In the genomic region with DNA sequence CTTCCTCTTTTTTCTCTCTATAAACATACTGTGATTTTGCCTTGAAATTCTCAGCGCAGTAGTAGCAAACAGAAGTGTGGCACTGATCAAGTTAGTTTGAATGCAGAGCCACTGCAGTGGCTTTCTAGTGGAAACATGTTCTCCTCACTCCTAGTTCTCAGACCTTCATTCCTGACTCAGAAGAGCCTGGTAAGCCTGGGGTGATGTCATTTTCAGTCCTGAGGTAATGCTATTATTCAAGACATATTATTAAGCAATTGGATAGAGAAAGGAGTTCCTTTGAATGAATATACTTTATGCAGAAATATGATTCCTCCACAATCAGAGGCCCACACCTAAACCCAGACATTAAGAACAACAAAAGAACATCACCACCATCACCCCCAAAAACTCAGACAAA, we compare ENCODE assay signal across 12 cellular contexts.
A peak's percentile ranks its signal among the peaks of the same experiment; 100 is the strongest.
DNase-seq lines count a peak whose midpoint lies in the region; ATAC-seq and TF ChIP-seq lines count a peak whose summit lies in the region.
"Had no signal": no experiment of that assay in that cellular context is flagged by ENCODE, and none has a peak within 500 bp of the region (broad histone marks: within the 10 kb centered on the region; RNA-seq: fewer than 3 reads in every experiment).

No MANE protein-coding gene starts in this region.

- peaks cover 20 to 22% of the 10 kb centered on the region in 2 donors for H3K4me1 ChIP-seq in adrenal gland (replicated peaks in 1 of 2)
- peaks cover 0 to 43% (median 16%) of the 10 kb centered on the region in 9 donors for H3K4me1 ChIP-seq in heart right ventricle

- WGBS in adrenal gland, 4 donors = 9 to 36% (median 25%) methylated on average over 1 of the region's 1 CpG
- 21 to 55% methylated on average over 1 of the region's 1 CpG for WGBS in heart right ventricle, 2 donors

- intact Hi-C loops in adrenal gland (cut with DNase I) (no loop called here), heart right ventricle (cut with DNase I) (loop anchor here in 1 of 10 donors (5.0 kb wide), 1 partner anchor 90 kb away; no protein-coding TSS in a partner anchor), dorsolateral prefrontal cortex (cut with DNase I) (loop anchor here in 1 of 2 donors (10.0 kb wide), 1 partner anchor 88 kb away; no protein-coding TSS in a partner anchor)

- TF ChIP-seq POLR2A in adrenal gland (IDR thresholded peaks at IDR 0.05) = peak in 1 of 2 donors; percentile 30

- no peaks in the 10 kb centered on the region for H3K36me3 ChIP-seq in adrenal gland (replicated peaks in 1 of 2)
- H3K36me3 ChIP-seq in heart right ventricle = no peaks in the 10 kb centered on the region

- H3K9me3 ChIP-seq in adrenal gland (replicated peaks in 1 of 3) = no peaks in the 10 kb centered on the region
- H3K9me3 ChIP-seq in heart right ventricle = peaks cover 0 to 9% (median 0%) of the 10 kb centered on the region in 11 donors

- H3K27me3 ChIP-seq in adrenal gland (no peaks in the 10 kb centered on the region), heart right ventricle (no peaks in the 10 kb centered on the region), dorsolateral prefrontal cortex (no peaks in the 10 kb centered on the region)

- H3K4me3 ChIP-seq in adrenal gland (no peak overlapping the region), heart right ventricle (no peak overlapping the region), dorsolateral prefrontal cortex (peak overlapping the region in 1 of 59 donors; percentile 25)

- TF ChIP-seq CTCF in adrenal gland (IDR thresholded peaks at IDR 0.05) (no peak), heart right ventricle (IDR thresholded peaks at IDR 0.05) (no peak), dorsolateral prefrontal cortex (IDR thresholded peaks at IDR 0.05 in 54 of 56, conservative IDR thresholded peaks at IDR 0.05 in 2 of 56; ENCODE audit: low read depth in 1 of 56, partially characterized antibody in 56 of 56) (no peak)

- H3K27ac ChIP-seq in adrenal gland (peak overlapping the region in 3 of 5 donors; percentile 64 to 71 (median 69)), heart right ventricle (peak overlapping the region in 1 of 10 donors; percentile 54), dorsolateral prefrontal cortex (peak overlapping the region in 22 of 59 donors; percentile 8 to 82 (median 58))
- H3K27ac ChIP-seq: 22Rv1 had no signal

- DNase-seq in DMS 273 (lab: John Stamatoyannopoulos, UW; ENCODE audit: unreplicated experiment) = peak; percentile 31
- DNase-seq in DMS 273 treated with DMSO at 0.1 percent for 48 hours (lab: John Stamatoyannopoulos, UW) = no peak
- peak in 4 of 7 donors; percentile 25 to 39 (median 36) for DNase-seq in adrenal gland
- DNase-seq in heart right ventricle = no peak
- peak; percentile 81 for DNase-seq in stromal cell of bone marrow (ENCODE audit: low read depth)
- no peak for DNase-seq in stimulated activated CD4-positive, alpha-beta T cell treated with anti-CD3 and anti-CD28 coated beads, Interleukin-15, amount 100 ng/mL, for 24 hours
- no peak for DNase-seq in dorsolateral prefrontal cortex
- DNase-seq: activated T-cell treated with anti-CD3 and anti-CD28 coated beads, Interleukin-2, amount 50 U/mL, for 48 hours; KG1; SHP77 had no signal

- ATAC-seq in heart right ventricle (peak in 7 of 8 donors; percentile 23 to 85 (median 50)), GM21825 (IDR thresholded peaks at IDR 0.05; ENCODE audit: unreplicated experiment) (no peak)

Comparison
In these comparisons a context has a peak if more than half of its experiments do, and no peak if none do; other contexts are left out.
1. DNase-seq: peak in DMS 273 (single experiment), adrenal gland (4 of 7) and stromal cell of bone marrow (single experiment); none in DMS 273 treated with DMSO at 0.1 percent for 48 hours (single experiment), heart right ventricle (0 of 2), stimulated activated CD4-positive, alpha-beta T cell treated with anti-CD3 and anti-CD28 coated beads, Interleukin-15, amount 100 ng/mL, for 24 hours (single experiment) and dorsolateral prefrontal cortex (0 of 10).